1 cellular context compared by ENCODE assay signal in genomic region chr17:77358801-77359716, GRCh38.
TF ChIP-seq lines count a peak whose summit lies in the region.

No MANE protein-coding gene starts in this region.

TF ChIP-seq in IMR-90, 13 proteins besides CTCF, POLR2A, EP300 and RAD21:
- TF ChIP-seq MAFK (IDR thresholded peaks at IDR 0.05; ENCODE audit: low read depth, low read length) (no peak), RFX5 (IDR thresholded peaks at IDR 0.05; ENCODE audit: low read depth, low read length) (no peak), SMC3 (IDR thresholded peaks at IDR 0.05; ENCODE audit: low read depth, low read length) (no peak), NFE2L2 (IDR thresholded peaks at IDR 0.05; ENCODE audit: low read depth, low read length) (no peak), BHLHE40 (IDR thresholded peaks at IDR 0.05; ENCODE audit: low read depth, low read length) (no peak), CHD1 (IDR thresholded peaks at IDR 0.05; ENCODE audit: low read depth, low read length) (no peak), USF2 (IDR thresholded peaks at IDR 0.05; ENCODE audit: low read depth, low read length) (no peak), FOS (IDR thresholded peaks at IDR 0.05; ENCODE audit: low read depth, low read length) (no peak), MXI1 (IDR thresholded peaks at IDR 0.05; ENCODE audit: borderline replicate concordance, low read depth, low read length) (no peak), CEBPB (IDR thresholded peaks at IDR 0.05; ENCODE audit: low read depth, low read length) (no peak)
